Comparison of ENCODE assay signal across 8 cellular contexts in genomic region chr17:66906321-66907278, GRCh38. TPM values are rescaled to one million over a fixed set of nuclear protein-coding genes. Genes with fewer than 3 reads are reported as not detected.
DNase-seq lines count a peak whose midpoint lies in the region; ATAC-seq and TF ChIP-seq lines count a peak whose summit lies in the region.

No MANE protein-coding gene starts in this region.

- H3K4me1 Mint-ChIP-seq in naive thymus-derived CD8-positive, alpha-beta T cell: peaks cover 4 to 7% (median 5%) of the 10 kb centered on the region in 4 donors
- peaks cover 3 to 14% of the 10 kb centered on the region in 2 donors for H3K4me1 Mint-ChIP-seq in stimulated activated naive B cell treated with anti-CD40 and anti-IgM and Interleukin-4, amounts not matched to agents 10 μg/mL and 1 μg/mL and 100 μg/mL, for 72 hours

- TF ChIP-seq CTCF in OCI-LY3 (IDR thresholded peaks at IDR 0.05; ENCODE audit: low read depth, low read length) (peak; percentile 90), esophagus squamous epithelium (IDR thresholded peaks at IDR 0.05) (peak; percentile 58 to 92 (median 85))

- H3K36me3 Mint-ChIP-seq in naive thymus-derived CD8-positive, alpha-beta T cell: no peaks in the 10 kb centered on the region
- H3K36me3 Mint-ChIP-seq in stimulated activated naive B cell treated with anti-CD40 and anti-IgM and Interleukin-4, amounts not matched to agents 10 μg/mL and 1 μg/mL and 100 μg/mL, for 72 hours: no peaks in the 10 kb centered on the region

- H3K27ac ChIP-seq in OCI-LY3 (ENCODE audit: low read length): no peak overlapping the region
- H3K27ac ChIP-seq in esophagus squamous epithelium: no peak overlapping the region

- H3K27me3 ChIP-seq in OCI-LY3 (ENCODE audit: low read depth, low read length) (no peaks in the 10 kb centered on the region), esophagus squamous epithelium (peaks cover 0 to 5% (median 0%) of the 10 kb centered on the region in 4 donors)

- peak overlapping the region; percentile 97 for H2AFZ ChIP-seq in OCI-LY3 (ENCODE audit: low read depth, low read length)

- no peaks in the 10 kb centered on the region for H4K20me1 ChIP-seq in OCI-LY3 (ENCODE audit: insufficient read depth, low read length)

- peak overlapping the region; percentile 34 for H3K4me2 ChIP-seq in OCI-LY3 (ENCODE audit: low read length)

- H3K27me3 Mint-ChIP-seq in naive thymus-derived CD8-positive, alpha-beta T cell: peaks cover 0 to 14% (median 3%) of the 10 kb centered on the region in 5 donors
- peaks cover 0 to 8% of the 10 kb centered on the region in 2 donors for H3K27me3 Mint-ChIP-seq in stimulated activated naive B cell treated with anti-CD40 and anti-IgM and Interleukin-4, amounts not matched to agents 10 μg/mL and 1 μg/mL and 100 μg/mL, for 72 hours

- H3K9ac ChIP-seq in OCI-LY3 (ENCODE audit: low read length): no peak overlapping the region

- peak overlapping the region in 1 of 10 donors; percentile 0 for H3K4me3 Mint-ChIP-seq in naive thymus-derived CD8-positive, alpha-beta T cell
- no peak overlapping the region for H3K4me3 Mint-ChIP-seq in stimulated activated naive B cell treated with anti-CD40 and anti-IgM and Interleukin-4, amounts not matched to agents 10 μg/mL and 1 μg/mL and 100 μg/mL, for 72 hours

- H3K27ac Mint-ChIP-seq in naive thymus-derived CD8-positive, alpha-beta T cell: no peak overlapping the region
- no peak overlapping the region for H3K27ac Mint-ChIP-seq in stimulated activated naive B cell treated with anti-CD40 and anti-IgM and Interleukin-4, amounts not matched to agents 10 μg/mL and 1 μg/mL and 100 μg/mL, for 72 hours

- 0 out of 2 replicates have a peak overlapping the region, but pooled peaks have one; percentile 14 for H3K4me3 ChIP-seq in OCI-LY3 (ENCODE audit: low read length)
- H3K4me3 ChIP-seq in esophagus squamous epithelium: no peak overlapping the region

- H3K4me1 ChIP-seq in OCI-LY3 (ENCODE audit: low read length): peaks cover 4% of the 10 kb centered on the region; the same call in 1 of the 2 replicates
- peaks cover 0 to 16% (median 8%) of the 10 kb centered on the region in 3 donors for H3K4me1 ChIP-seq in esophagus squamous epithelium

- intact Hi-C loops in esophagus squamous epithelium (cut with DNase I): loop anchor here (5.0 kb wide), 1 partner anchor 189 kb away; no protein-coding TSS in a partner anchor

- H3K9me3 Mint-ChIP-seq in naive thymus-derived CD8-positive, alpha-beta T cell: no peaks in the 10 kb centered on the region
- H3K9me3 Mint-ChIP-seq in stimulated activated naive B cell treated with anti-CD40 and anti-IgM and Interleukin-4, amounts not matched to agents 10 μg/mL and 1 μg/mL and 100 μg/mL, for 72 hours: peaks cover 5 to 8% of the 10 kb centered on the region in 2 donors

- no peaks in the 10 kb centered on the region for H3K36me3 ChIP-seq in OCI-LY3 (replicated peaks; ENCODE audit: low read depth, low read length)
- H3K36me3 ChIP-seq in esophagus squamous epithelium: no peaks in the 10 kb centered on the region

- no peaks in the 10 kb centered on the region for H3K79me2 ChIP-seq in OCI-LY3 (ENCODE audit: low read length)

- peak; percentile 33 to 46 for ATAC-seq in naive thymus-derived CD8-positive, alpha-beta T cell
- ATAC-seq in stimulated activated naive B cell treated with anti-CD40 and anti-IgM and Interleukin-4, amounts not matched to agents 10 μg/mL and 1 μg/mL and 100 μg/mL, for 72 hours (replicated peaks): peak; percentile 68 to 73
- no peak for ATAC-seq in GM21390 (IDR thresholded peaks at IDR 0.05; ENCODE audit: unreplicated experiment)

- H3K9me3 ChIP-seq in OCI-LY3 (ENCODE audit: insufficient read depth, low read length) (no peaks in the 10 kb centered on the region), esophagus squamous epithelium (no peaks in the 10 kb centered on the region)

- DNase-seq in DMS79 (lab: John Stamatoyannopoulos, UW) (peak; percentile 28), KG1 (lab: John Stamatoyannopoulos, UW) (peak; percentile 10), activated T-cell treated with anti-CD3 and anti-CD28 coated beads for 48 hours (ENCODE audit: low read depth) (peak; percentile 63), esophagus squamous epithelium (lab: John Stamatoyannopoulos, UW) (no peak)
- peak; percentile 25 to 79 (median 48) for DNase-seq in naive thymus-derived CD8-positive, alpha-beta T cell
- DNase-seq in stimulated activated naive B cell treated with anti-CD40 and anti-IgM and Interleukin-4, amounts not matched to agents 10 μg/mL and 1 μg/mL and 100 μg/mL, for 72 hours: peak; percentile 51

- TF ChIP-seq POLR2A in esophagus squamous epithelium (IDR thresholded peaks at IDR 0.05): no peak

- POLR2A ChIA-PET in naive thymus-derived CD8-positive, alpha-beta T cell (lab: Charles Lee): no interaction called here

- WGBS in esophagus squamous epithelium, 2 donors: 47 to 48% methylated on average over 12 to 18 of the region's 20 CpGs

RNA-seq across cellular contexts. Expression of gene CACNG4, which starts 57.9 kb away (rescaled TPM):
- total RNA-seq in esophagus squamous epithelium: under 1 TPM in 3 of 4 donors, not detected in 1; 0.08 to 0.38 (median 0.31) TPM
- not detected for total RNA-seq in naive thymus-derived CD8-positive, alpha-beta T cell
- not detected for polyA plus RNA-seq in naive thymus-derived CD8-positive, alpha-beta T cell
